Comparison of ENCODE assay signal across 8 cellular contexts in genomic region chr3:125357032-125357658, GRCh38. TPM values are rescaled to one million over a fixed set of nuclear protein-coding genes. Genes with fewer than 3 reads are reported as not detected.
DNase-seq lines count a peak whose midpoint lies in the region; ATAC-seq, FAIRE-seq and TF ChIP-seq lines count a peak whose summit lies in the region.

No MANE protein-coding gene starts in this region.

- H3K4me3 ChIP-seq in pancreas (peak overlapping the region; percentile 3 to 60 (median 34)), urinary bladder (ENCODE audit: low read depth, low read length) (peak overlapping the region; percentile 60)

- peaks cover 54% of the 10 kb centered on the region for H3K4me1 Mint-ChIP-seq in activated T-helper 17 cell treated with anti-CD3 and anti-CD28 coated beads, Interleukin-2, amount 50 U/mL, for 72 hours

- H3K27ac ChIP-seq in pancreas, result peak overlapping the region; percentile 11 to 69 (median 17)
- H3K27ac ChIP-seq in urinary bladder (ENCODE audit: low read depth), result peak overlapping the region; percentile 35

- H3K9me3 ChIP-seq in pancreas, result no peaks in the 10 kb centered on the region

- H3K27me3 ChIP-seq in pancreas, result no peaks in the 10 kb centered on the region

- FAIRE-seq in pancreas (lab: Jason Lieb, UNC), result no peak

- ATAC-seq in GM21529 (IDR thresholded peaks at IDR 0.05; ENCODE audit: unreplicated experiment) (peak; percentile 69), pancreas (peak; percentile 81 to 94 (median 89)), HG02970 (IDR thresholded peaks at IDR 0.05; ENCODE audit: low FRiP score, unreplicated experiment) (no peak)
- peak; percentile 97 for ATAC-seq in activated T-helper 17 cell treated with anti-CD3 and anti-CD28 coated beads, Interleukin-2, amount 50 U/mL, for 72 hours (replicated peaks)

- H3K27me3 Mint-ChIP-seq in activated T-helper 17 cell treated with anti-CD3 and anti-CD28 coated beads, Interleukin-2, amount 50 U/mL, for 72 hours, result no peaks in the 10 kb centered on the region

- H3K4me1 ChIP-seq in pancreas, result peaks cover 6 to 9% (median 9%) of the 10 kb centered on the region in 3 donors
- no peaks in the 10 kb centered on the region for H3K4me1 ChIP-seq in urinary bladder (ENCODE audit: insufficient read depth)

- H3K4me3 Mint-ChIP-seq in activated T-helper 17 cell treated with anti-CD3 and anti-CD28 coated beads, Interleukin-2, amount 50 U/mL, for 72 hours, result peak overlapping the region; percentile 78

- DNase-seq in COLO829 (ENCODE audit: low spot score) (peak; percentile 23), NCI-H69 (lab: John Stamatoyannopoulos, UW) (peak; percentile 64), germinal center (ENCODE audit: low spot score) (peak; percentile 80), pancreas (peak; percentile 28 to 71 (median 42))

- TF ChIP-seq CTCF in pancreas (IDR thresholded peaks at IDR 0.05), result no peak

- WGBS in pancreas, 2 donors, result 2 to 3% methylated on average over 48 to 52 of the region's 52 CpGs
- 2% methylated on average over 52 of the region's 52 CpGs for WGBS in urinary bladder

- H3K36me3 ChIP-seq in pancreas (no peaks in the 10 kb centered on the region), urinary bladder (ENCODE audit: insufficient read depth) (no peaks in the 10 kb centered on the region)

- H3K27ac Mint-ChIP-seq in activated T-helper 17 cell treated with anti-CD3 and anti-CD28 coated beads, Interleukin-2, amount 50 U/mL, for 72 hours, result peak overlapping the region; percentile 84

- peaks cover 17% of the 10 kb centered on the region for H3K36me3 Mint-ChIP-seq in activated T-helper 17 cell treated with anti-CD3 and anti-CD28 coated beads, Interleukin-2, amount 50 U/mL, for 72 hours (ENCODE audit: low read depth)

- intact Hi-C loops in pancreas (cut with DNase I), result no loop called here

- H3K9me3 Mint-ChIP-seq in activated T-helper 17 cell treated with anti-CD3 and anti-CD28 coated beads, Interleukin-2, amount 50 U/mL, for 72 hours, result peaks cover 3% of the 10 kb centered on the region

RNA-seq across cellular contexts. Expression of gene ZNF148, which starts 18.0 kb away (rescaled TPM):
- 10 to 100 TPM; 38.1 to 60.2 TPM for total RNA-seq in activated T-helper 17 cell treated with anti-CD3 and anti-CD28 coated beads, Interleukin-2, amount 50 U/mL, for 72 hours
- total RNA-seq in pancreas (10 to 100 TPM; 16.4 to 31.2 (median 18.6) TPM), urinary bladder (62.7 TPM)
- polyA plus RNA-seq in pancreas (1 to 10 TPM; 2.1 to 4.6 TPM), urinary bladder (12.1 TPM)

Comparison
In these comparisons a context has a peak if more than half of its experiments do, and no peak if none do; other contexts are left out.
1. DNase-seq: peak in every context shown above with its lines; median percentile 80 in germinal center; 64 in NCI-H69; 42 in pancreas; 23 in COLO829.